ENCODE assay signal across 8 cellular contexts in genomic region chr9:26470287-26470686, GRCh38.
"Had no signal": no experiment of that assay in that cellular context is flagged by ENCODE, and none has a peak within 500 bp of the region (broad histone marks: within the 10 kb centered on the region; RNA-seq: fewer than 3 reads in every experiment).

No MANE protein-coding gene starts in this region.

- ATAC-seq: GM12878 had no signal

- H3K4me3 ChIP-seq: GM12878 had no signal

- FAIRE-seq: G401.6, GM12878, GM12891, GM12892, GM18507, GM19239 had no signal

- DNase-seq: GDM1, GF-D8 had no signal
